14 cellular contexts compared by ENCODE assay signal in the genomic region with DNA sequence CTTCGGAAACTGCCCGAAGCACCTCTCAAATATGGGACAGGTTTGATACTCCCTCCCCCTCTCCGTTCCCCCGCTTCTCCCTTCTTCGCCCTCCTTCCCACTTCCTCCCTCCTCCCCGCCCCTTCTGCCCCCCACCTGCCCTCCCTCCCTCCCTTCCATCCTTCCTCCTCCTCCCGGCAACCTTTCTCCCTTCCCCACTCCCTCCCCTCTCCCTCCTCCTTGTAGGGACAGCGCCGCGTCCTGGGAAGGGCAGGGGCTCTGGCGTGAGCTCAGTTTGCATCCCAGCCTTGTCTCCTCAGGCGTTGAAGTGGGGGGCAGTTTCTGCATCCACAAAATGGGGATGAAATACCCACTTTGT. TPM values are rescaled to one million over a fixed set of nuclear protein-coding genes. Genes with fewer than 3 reads are reported as not detected.
A peak's percentile ranks its signal among the peaks of the same experiment; 100 is the strongest.
DNase-seq lines count a peak whose midpoint lies in the region; ATAC-seq and TF ChIP-seq lines count a peak whose summit lies in the region.
"Had no signal": no experiment of that assay in that cellular context is flagged by ENCODE, and none has a peak within 500 bp of the region (broad histone marks: within the 10 kb centered on the region; RNA-seq: fewer than 3 reads in every experiment).

No MANE protein-coding gene starts in this region.

- H3K27me3 ChIP-seq in cardiac muscle cell, result no peaks in the 10 kb centered on the region
- peaks cover 11% of the 10 kb centered on the region for H3K27me3 ChIP-seq in PC-9 (ENCODE audit: insufficient read depth, low read depth)
- H3K27me3 ChIP-seq in iPS-15b (ENCODE audit: control insufficient read depth, insufficient read depth, low read length), result peaks cover 2% of the 10 kb centered on the region
- H3K27me3 ChIP-seq: right lobe of liver had no signal

- peaks cover 23% of the 10 kb centered on the region for H3F3A ChIP-seq in PC-9 (ENCODE audit: insufficient read depth, low read depth)

- H3K27ac Mint-ChIP-seq in type B pancreatic cell, result no peak overlapping the region
- H3K27ac Mint-ChIP-seq: activated naive CD8-positive, alpha-beta T cell had no signal

- ATAC-seq in left ventricle myocardium superior, result no peak
- no peak for ATAC-seq in HG02852 (IDR thresholded peaks at IDR 0.05; ENCODE audit: unreplicated experiment)
- no peak for ATAC-seq in HG03280 (IDR thresholded peaks at IDR 0.05; ENCODE audit: unreplicated experiment)

- H3K4me3 Mint-ChIP-seq in type B pancreatic cell, result peak overlapping the region; percentile 84

- H3K27ac ChIP-seq in cardiac muscle cell, result no peak overlapping the region
- H3K27ac ChIP-seq in PC-9, result no peak overlapping the region

- H3K9me3 ChIP-seq in cardiac muscle cell (ENCODE audit: low read depth), result no peaks in the 10 kb centered on the region
- no peaks in the 10 kb centered on the region for H3K9me3 ChIP-seq in PC-9 (ENCODE audit: insufficient read depth, low read depth)
- no peaks in the 10 kb centered on the region for H3K9me3 ChIP-seq in iPS-15b (ENCODE audit: control insufficient read depth, insufficient read depth, low read length)
- H3K9me3 ChIP-seq: right lobe of liver had no signal

- no peaks in the 10 kb centered on the region for H3K79me2 ChIP-seq in PC-9 (ENCODE audit: low read depth)

- H3K4me1 Mint-ChIP-seq in type B pancreatic cell (ENCODE audit: unreplicated experiment), result peaks cover 27% of the 10 kb centered on the region

- no TSS peak for BruUV-seq in PC-9 (replicated peaks; lab: Mats Ljungman, UMichigan)

- H2AFZ ChIP-seq in PC-9, result no peak overlapping the region

- peaks cover 16% of the 10 kb centered on the region for H3K27me3 Mint-ChIP-seq in type B pancreatic cell
- H3K27me3 Mint-ChIP-seq: activated naive CD8-positive, alpha-beta T cell; CD4-positive, alpha-beta memory T cell had no signal

- H3K9ac ChIP-seq in iPS-15b (ENCODE audit: low read depth, low read length), result no peak overlapping the region

- CTCF ChIA-PET in PC-9 (lab: Charles Lee), result interaction anchor here (0.6 kb wide), 1 partner anchor 44 kb away, joined by 3 read pairs; no protein-coding TSS in a partner anchor

- intact Hi-C loops in left ventricle myocardium superior (cut with micrococcal nuclease) (loop anchor here (5.0 kb wide), 1 partner anchor 271 kb away; no protein-coding TSS in a partner anchor), PC-9 (cut with micrococcal nuclease; ENCODE audit: unreplicated experiment) (loop anchor here (5.0 to 10.0 kb wide), 2 partner anchors 123 to 166 kb away; partner anchors contain the start of gene TCF20)

- POLR2A ChIA-PET in PC-9 (lab: Charles Lee; ENCODE audit: unreplicated experiment), result no interaction called here

- H3K36me3 Mint-ChIP-seq in type B pancreatic cell, result no peaks in the 10 kb centered on the region
- H3K36me3 Mint-ChIP-seq: activated naive CD8-positive, alpha-beta T cell; CD4-positive, alpha-beta memory T cell had no signal

- TF ChIP-seq CTCF in cardiac muscle cell (IDR thresholded peaks at IDR 0.05; ENCODE audit: low read depth, low read length) (no peak), PC-9 (conservative IDR thresholded peaks at IDR 0.05) (no peak), type B pancreatic cell (conservative IDR thresholded peaks at IDR 0.05) (no peak)

- H3K36me3 ChIP-seq in cardiac muscle cell, result no peaks in the 10 kb centered on the region
- H3K36me3 ChIP-seq in PC-9 (ENCODE audit: low read depth), result no peaks in the 10 kb centered on the region
- H3K36me3 ChIP-seq in iPS-15b (ENCODE audit: control insufficient read depth, insufficient read depth, low read length), result no peaks in the 10 kb centered on the region
- H3K36me3 ChIP-seq: right lobe of liver had no signal

- DNase-seq in cardiac muscle cell (ENCODE audit: low read depth in 1 of 2, low spot score in 1 of 2), result no peak
- DNase-seq in left ventricle myocardium superior, result no peak
- DNase-seq in PC-9, result no peak
- no peak for DNase-seq in type B pancreatic cell (ENCODE audit: extremely low spot score, unreplicated experiment)
- no peak for DNase-seq in kidney glomerular epithelial cell (lab: John Stamatoyannopoulos, UW)
- DNase-seq: CD4-positive, alpha-beta memory T cell; NCI-H1092; NK-92 treated with Interleukin-12 subunit alpha and Interleukin-12 subunit beta, amount 100 ng/mL, for 24 hours had no signal

- peak overlapping the region; percentile 88 for H3K4me2 ChIP-seq in PC-9

- H3K4me3 ChIP-seq in cardiac muscle cell (peak overlapping the region; percentile 25), PC-9 (no peak overlapping the region; the same call in 1 of the 2 replicates), iPS-15b (ENCODE audit: low read depth, low read length) (peak overlapping the region; percentile 86)
- H3K4me3 ChIP-seq: lung had no signal

- H3K9me3 Mint-ChIP-seq in type B pancreatic cell, result no peaks in the 10 kb centered on the region
- H3K9me3 Mint-ChIP-seq: CD4-positive, alpha-beta memory T cell had no signal

- H3K4me1 ChIP-seq in cardiac muscle cell (ENCODE audit: low read depth), result peaks cover 8% of the 10 kb centered on the region
- peaks cover 24% of the 10 kb centered on the region for H3K4me1 ChIP-seq in PC-9 (replicated peaks; ENCODE audit: insufficient read depth)
- peaks cover 16% of the 10 kb centered on the region for H3K4me1 ChIP-seq in iPS-15b (ENCODE audit: control insufficient read depth, insufficient read depth, low read length)

- no peaks in the 10 kb centered on the region for H4K20me1 ChIP-seq in PC-9 (ENCODE audit: insufficient read depth)

- no peaks in the 10 kb centered on the region for H3K9me2 ChIP-seq in PC-9 (ENCODE audit: insufficient read depth)

RNA-seq across cellular contexts. Expression of gene NFAM1, which starts 6.1 kb away (rescaled TPM):
- 0.67 and 2.1 TPM in 2 replicates for total RNA-seq in cardiac muscle cell
- polyA plus RNA-seq in cardiac muscle cell, result 0.97 and 1.9 TPM in 2 replicates
- 2.0 TPM for total RNA-seq in left ventricle myocardium superior
- total RNA-seq in PC-9 (2021), result not detected in 2 replicates
- total RNA-seq in type B pancreatic cell (ENCODE audit: low replicate concordance), result 0.21 and 0.53 TPM in 2 replicates
